Comparison of ENCODE assay signal across 8 cellular contexts in genomic region chr3:15065550-15066007, GRCh38. TPM values are rescaled to one million over a fixed set of nuclear protein-coding genes. Genes with fewer than 3 reads are reported as not detected.
DNase-seq lines count a peak whose midpoint lies in the region; ATAC-seq, FAIRE-seq and TF ChIP-seq lines count a peak whose summit lies in the region.

No MANE protein-coding gene starts in this region.

- TF ChIP-seq RAD21 in K562 (CRISPR knock-in tag; conservative IDR thresholded peaks at IDR 0.05 in 1 of 2, IDR thresholded peaks at IDR 0.05 in 1 of 2), result no peak

- TF ChIP-seq POLR2A in K562 (conservative IDR thresholded peaks at IDR 0.05) (no peak), vagina (IDR thresholded peaks at IDR 0.05) (no peak)

- TF ChIP-seq CTCF in right atrium auricular region (IDR thresholded peaks at IDR 0.05), result no peak
- TF ChIP-seq CTCF in K562 (IDR thresholded peaks at IDR 0.05 in 2 of 3, conservative IDR thresholded peaks at IDR 0.05 in 1 of 3; ENCODE audit: insufficient read depth in 2 of 3, low read depth in 1 of 3, low read length in 3 of 3), result no peak
- TF ChIP-seq CTCF in vagina (IDR thresholded peaks at IDR 0.05), result no peak

- H3K36me3 ChIP-seq in right atrium auricular region (no peaks in the 10 kb centered on the region), K562 (ENCODE audit: control insufficient read depth, insufficient read depth, low read length) (peaks cover 28% of the 10 kb centered on the region), mesodermal cell (ENCODE audit: control insufficient read depth, insufficient read depth, low read length) (peaks cover 18% of the 10 kb centered on the region), vagina (no peaks in the 10 kb centered on the region)

- POLR2A ChIA-PET in K562 (lab: Yijun Ruan, JAX), result interaction anchor here (0.6 to 2.7 kb wide), 16 partner anchors 8 to 1271 kb away, joined by 3 to 35 read pairs (median 3); partner anchors contain the start of genes BTD, HACL1 and RBSN

- BruUV-seq in K562 (replicated peaks; lab: Mats Ljungman, UMichigan), result no TSS peak

- TF ChIP-seq EP300 in K562 (IDR thresholded peaks at IDR 0.05; ENCODE audit: low read length), result no peak

- CTCF ChIA-PET in K562 (lab: Yijun Ruan, JAX; ENCODE audit: low intra/inter-chr PET ratio), result no interaction called here

- H3K4me1 ChIP-seq in right atrium auricular region (peaks cover 0 to 19% of the 10 kb centered on the region in 2 donors), K562 (replicated peaks in 1 of 2; ENCODE audit: control insufficient read depth in 2 of 2, insufficient read depth in 2 of 2, low read length in 2 of 2) (peaks cover 18 to 27% of the 10 kb centered on the region in 2 experiments; a peak in 4 of 5 replicates), mesodermal cell (ENCODE audit: control insufficient read depth, insufficient read depth, low read length, poor library complexity, severe bottlenecking) (peaks cover 6% of the 10 kb centered on the region), vagina (peaks cover 16% of the 10 kb centered on the region)

- no peak for ATAC-seq in left ventricle myocardium superior
- no peak for ATAC-seq in K562
- ATAC-seq in HG03280 (IDR thresholded peaks at IDR 0.05; ENCODE audit: unreplicated experiment), result no peak

- peak overlapping the region; percentile 85 to 86 for H3K27ac ChIP-seq in right atrium auricular region
- H3K27ac ChIP-seq in K562 (ENCODE audit: extremely low read depth, low read depth, low read length), result peak overlapping the region; percentile 99
- no peak overlapping the region for H3K27ac ChIP-seq in mesodermal cell (ENCODE audit: low read depth, low read length, severe bottlenecking)
- H3K27ac ChIP-seq in vagina, result peak overlapping the region; percentile 80

- no peak for DNase-seq in right atrium auricular region (ENCODE audit: low spot score)
- no peak for DNase-seq in left ventricle myocardium superior
- no peak for DNase-seq in K562 (ENCODE audit: extremely low read depth in 1 of 4, low spot score in 3 of 4)
- no peak for DNase-seq in vagina (ENCODE audit: extremely low spot score in 2 of 2)
- DNase-seq in stimulated activated CD4-positive, alpha-beta T cell treated with anti-CD3 and anti-CD28 coated beads, Interleukin-1b, Interleukin-23, amount 100 ng/mL, for 48 hours, result no peak
- DNase-seq in stimulated activated CD4-positive, alpha-beta T cell treated with anti-CD3 and anti-CD28 coated beads, Interleukin-4, amount 100 ng/mL, for 4 hours, result no peak

- intact Hi-C loops in left ventricle myocardium superior (cut with micrococcal nuclease) (no loop called here), K562 (cut with micrococcal nuclease) (loop anchor here (2.0 kb wide), 1 partner anchor 33 kb away; the partner anchor contains the start of gene RBSN), vagina (cut with DNase I) (no loop called here)

- peaks cover 6% of the 10 kb centered on the region for H3K9me1 ChIP-seq in K562 (ENCODE audit: control insufficient read depth, insufficient read depth, low read length)

- in situ Hi-C loops in K562 (cut with MboI), result no loop called here

- peaks cover 33% of the 10 kb centered on the region for H3K79me2 ChIP-seq in K562 (ENCODE audit: control insufficient read depth, insufficient read depth, low read length)

- 55% methylated on average over 16 of the region's 16 CpGs for WGBS in K562 (ENCODE audit: insufficient coverage, low coverage, missing lambda C conversion rate)
- 83 to 87% methylated on average over 12 to 16 of the region's 16 CpGs for WGBS in mesodermal cell (ENCODE audit: insufficient coverage in 2 of 2), 2 experiments

- H4K20me1 ChIP-seq in K562 (replicated peaks; ENCODE audit: control insufficient read depth, insufficient read depth, low read length), result peaks cover 15% of the 10 kb centered on the region

- H3K9ac ChIP-seq in K562 (ENCODE audit: insufficient read depth in 1 of 2, low read depth in 2 of 2, low read length in 2 of 2), result peak overlapping the region; percentile 12 to 99

- H3K4me2 ChIP-seq in K562 (ENCODE audit: insufficient read depth, low read length), result peak overlapping the region; percentile 90

- H3K4me3 ChIP-seq in right atrium auricular region (peak overlapping the region; percentile 82), K562 (peak overlapping the region; percentile 93), mesodermal cell (ENCODE audit: extremely low read depth, insufficient read depth, low read length, poor library complexity, severe bottlenecking) (peak overlapping the region; percentile 87), vagina (peak overlapping the region; percentile 79 to 82)

- H3K27me3 ChIP-seq in right atrium auricular region (no peaks in the 10 kb centered on the region), K562 (ENCODE audit: control insufficient read depth in 2 of 2, insufficient read depth in 2 of 2, low read length in 2 of 2) (no peaks in the 10 kb centered on the region), vagina (no peaks in the 10 kb centered on the region)

- peak overlapping the region; percentile 99 for H2AFZ ChIP-seq in K562 (ENCODE audit: low read depth, low read length)

- H3K9me3 ChIP-seq in right atrium auricular region (no peaks in the 10 kb centered on the region), K562 (replicated peaks; ENCODE audit: control insufficient read depth, insufficient read depth, low read depth, low read length) (no peaks in the 10 kb centered on the region), mesodermal cell (ENCODE audit: control insufficient read depth, low read length) (no peaks in the 10 kb centered on the region), vagina (no peaks in the 10 kb centered on the region)

- FAIRE-seq in K562 (lab: Jason Lieb, UNC), result no peak

TF ChIP-seq in K562, 482 proteins besides CTCF, POLR2A, EP300 and RAD21 (continues in another document):
- TF ChIP-seq HMBOX1 (IDR thresholded peaks at IDR 0.05), result 0 out of 2 replicates have a peak, but pooled peaks have one; percentile 15
- TF ChIP-seq NFIC (IDR thresholded peaks at IDR 0.05), result no peak

RNA-seq across cellular contexts. Expression of gene MRPS25, which starts 0.5 kb away (rescaled TPM):
- 100 to 1,000 TPM in 1 of 2 donors, 10 to 100 TPM in 1; 29.2 to 121 TPM for total RNA-seq in right atrium auricular region
- total RNA-seq in left ventricle myocardium superior, result 153 TPM
- 136 and 184 TPM in 2 replicates for total RNA-seq in K562 (2011; cell fraction: chromatin; rRNA removed; ENCODE audit: low replicate concordance)
- total RNA-seq in K562 (2011; cell fraction: nucleolus; rRNA removed), result 111 and 116 TPM in 2 replicates
- total RNA-seq in K562 (2011; cell fraction: nucleoplasm; rRNA removed), result 128 and 170 TPM in 2 replicates
- 78.2 and 98.6 TPM in 2 replicates for total RNA-seq in K562 (2014; rRNA removed)
- 75.1 and 77.8 TPM in 2 replicates for total RNA-seq in K562 (2014; rRNA removed; fragmentation: Illumina TruSeq; extraction: Trizol)
- total RNA-seq in K562 (2015; rRNA removed; fragmentation: Illumina TruSeq; extraction: Trizol), result 75.2 and 90.2 TPM in 2 replicates
- total RNA-seq in K562 (2021), result 129 and 132 TPM in 2 replicates
- polyA plus RNA-seq in K562 (2011; rRNA removed), result 72.6 and 105 TPM in 2 replicates
- polyA plus RNA-seq in K562 (2011; cell fraction: cytosol; rRNA removed), result 49.2 and 74.6 TPM in 2 replicates
- polyA plus RNA-seq in K562 (2011; cell fraction: nucleus; rRNA removed), result 124 and 217 TPM in 2 replicates
- 78.2 and 99.3 TPM in 2 replicates for polyA plus RNA-seq in K562 (2012)
- polyA plus RNA-seq in K562 (2014; fragmentation: Illumina TruSeq; extraction: Trizol), result 86.8 and 110 TPM in 2 replicates
- 10 to 100 TPM; 34.3 to 65.1 TPM for polyA plus RNA-seq in K562 (2014; fragmentation: Nextera tagmentation; extraction: Ambion mirVana)
- 125 and 144 TPM in 2 replicates for polyA plus RNA-seq in K562 (2014; rRNA removed)
- 43.5 and 47.9 TPM in 2 replicates for polyA minus RNA-seq in K562 (2011; rRNA and poly(A)+ RNA removed)
- 30.4 and 48.6 TPM in 2 replicates for polyA minus RNA-seq in K562 (2011; cell fraction: cytosol; rRNA and poly(A)+ RNA removed)
- polyA minus RNA-seq in K562 (2011; cell fraction: nucleus; rRNA and poly(A)+ RNA removed), result 77.3 and 89.3 TPM in 2 replicates
- 29.1 TPM for polyA plus RNA-seq in mesodermal cell (2013, experiment 1 of 2)
- polyA plus RNA-seq in mesodermal cell (2013, experiment 2 of 2), result 20.8 TPM
- 27.0 TPM for total RNA-seq in vagina

RNA-seq across cellular contexts. Expression of gene RBSN, which starts 33.4 kb away (rescaled TPM):
- total RNA-seq in right atrium auricular region (10 to 100 TPM; 18.5 to 22.2 TPM), left ventricle myocardium superior (17.8 TPM), K562 (2014; rRNA removed) (14.1 and 21.1 TPM in 2 replicates), K562 (2014; rRNA removed; fragmentation: Illumina TruSeq; extraction: Trizol) (18.3 and 20.8 TPM in 2 replicates), K562 (2015; rRNA removed; fragmentation: Illumina TruSeq; extraction: Trizol) (17.5 and 19.0 TPM in 2 replicates), K562 (2021) (18.7 and 19.6 TPM in 2 replicates), vagina (19.2 TPM)
- total RNA-seq in K562 (2011; cell fraction: chromatin; rRNA removed; ENCODE audit: low replicate concordance), result 60.6 and 86.6 TPM in 2 replicates
- 27.2 and 28.7 TPM in 2 replicates for total RNA-seq in K562 (2011; cell fraction: nucleolus; rRNA removed)
- 44.5 and 45.6 TPM in 2 replicates for total RNA-seq in K562 (2011; cell fraction: nucleoplasm; rRNA removed)
- polyA plus RNA-seq in K562 (2011; rRNA removed) (15.7 and 16.8 TPM in 2 replicates), K562 (2014; fragmentation: Illumina TruSeq; extraction: Trizol) (13.9 and 15.0 TPM in 2 replicates), K562 (2014; fragmentation: Nextera tagmentation; extraction: Ambion mirVana) (1 to 10 TPM; 2.9 to 4.2 TPM), K562 (2014; rRNA removed) (12.1 and 12.8 TPM in 2 replicates)
- 8.2 and 10.9 TPM in 2 replicates for polyA plus RNA-seq in K562 (2011; cell fraction: cytosol; rRNA removed)
- polyA plus RNA-seq in K562 (2011; cell fraction: nucleus; rRNA removed), result 18.9 and 27.5 TPM in 2 replicates
- polyA plus RNA-seq in K562 (2012), result 11.2 and 15.3 TPM in 2 replicates
- polyA minus RNA-seq in K562 (2011; rRNA and poly(A)+ RNA removed), result 28.4 and 33.3 TPM in 2 replicates
- 13.7 and 14.6 TPM in 2 replicates for polyA minus RNA-seq in K562 (2011; cell fraction: cytosol; rRNA and poly(A)+ RNA removed)
- polyA minus RNA-seq in K562 (2011; cell fraction: nucleus; rRNA and poly(A)+ RNA removed), result 11.4 and 19.7 TPM in 2 replicates
- polyA plus RNA-seq in mesodermal cell (2013, experiment 1 of 2), result 22.9 TPM
- polyA plus RNA-seq in mesodermal cell (2013, experiment 2 of 2), result 21.9 TPM
